Comparison of ENCODE assay signal across 1 cellular context in the genomic region with DNA sequence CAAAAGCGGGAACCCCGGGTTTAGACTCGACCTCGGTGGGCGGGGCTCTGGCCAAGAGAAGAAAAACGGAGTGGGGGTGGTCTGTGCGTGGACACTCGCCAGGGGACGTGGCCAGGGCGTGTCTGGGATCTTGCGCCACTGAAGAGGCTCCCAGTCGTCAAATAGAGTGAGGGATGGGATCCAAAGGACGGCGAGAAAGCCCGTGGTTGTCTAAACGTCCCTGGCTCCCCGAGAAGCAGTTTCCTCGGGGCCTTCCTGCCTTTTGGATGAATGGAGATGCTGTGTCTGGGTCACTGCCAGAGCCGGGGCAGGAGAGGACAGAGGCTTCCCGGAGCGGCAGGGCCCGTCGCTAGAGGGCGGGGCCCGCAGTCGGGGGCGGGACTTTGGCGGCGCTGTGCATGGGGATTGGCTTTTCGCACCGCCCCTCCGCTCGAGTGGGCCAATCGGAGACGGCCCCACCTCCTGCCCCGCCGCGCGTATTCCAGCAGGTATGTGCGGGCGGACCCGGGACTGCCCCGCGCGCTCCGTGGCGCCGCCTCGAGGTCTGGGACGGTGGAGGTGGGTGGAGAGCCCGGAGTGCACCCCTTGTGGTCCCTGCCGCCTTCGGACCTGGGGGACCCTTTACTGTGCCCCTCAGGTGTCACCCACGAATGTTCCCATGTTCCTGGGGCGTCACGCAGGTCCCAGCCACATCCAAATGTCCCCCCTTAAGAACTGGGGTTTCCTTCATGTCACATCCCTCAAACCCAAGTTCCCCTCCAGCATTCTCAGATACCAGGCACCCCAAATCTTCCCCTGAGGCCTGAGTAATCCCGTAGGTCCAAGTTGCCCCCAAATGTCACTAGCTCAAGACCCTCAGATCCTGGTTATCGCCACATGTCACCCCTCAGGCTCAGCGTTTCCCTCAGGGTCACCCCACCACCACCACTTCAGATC.
TF ChIP-seq lines count a peak whose summit lies in the region.

No MANE protein-coding gene starts in this region.

TF ChIP-seq in GM12878, 131 proteins besides CTCF, POLR2A, EP300 and RAD21 (continued from another document and continues in another):
- TF ChIP-seq, protein P1, sequence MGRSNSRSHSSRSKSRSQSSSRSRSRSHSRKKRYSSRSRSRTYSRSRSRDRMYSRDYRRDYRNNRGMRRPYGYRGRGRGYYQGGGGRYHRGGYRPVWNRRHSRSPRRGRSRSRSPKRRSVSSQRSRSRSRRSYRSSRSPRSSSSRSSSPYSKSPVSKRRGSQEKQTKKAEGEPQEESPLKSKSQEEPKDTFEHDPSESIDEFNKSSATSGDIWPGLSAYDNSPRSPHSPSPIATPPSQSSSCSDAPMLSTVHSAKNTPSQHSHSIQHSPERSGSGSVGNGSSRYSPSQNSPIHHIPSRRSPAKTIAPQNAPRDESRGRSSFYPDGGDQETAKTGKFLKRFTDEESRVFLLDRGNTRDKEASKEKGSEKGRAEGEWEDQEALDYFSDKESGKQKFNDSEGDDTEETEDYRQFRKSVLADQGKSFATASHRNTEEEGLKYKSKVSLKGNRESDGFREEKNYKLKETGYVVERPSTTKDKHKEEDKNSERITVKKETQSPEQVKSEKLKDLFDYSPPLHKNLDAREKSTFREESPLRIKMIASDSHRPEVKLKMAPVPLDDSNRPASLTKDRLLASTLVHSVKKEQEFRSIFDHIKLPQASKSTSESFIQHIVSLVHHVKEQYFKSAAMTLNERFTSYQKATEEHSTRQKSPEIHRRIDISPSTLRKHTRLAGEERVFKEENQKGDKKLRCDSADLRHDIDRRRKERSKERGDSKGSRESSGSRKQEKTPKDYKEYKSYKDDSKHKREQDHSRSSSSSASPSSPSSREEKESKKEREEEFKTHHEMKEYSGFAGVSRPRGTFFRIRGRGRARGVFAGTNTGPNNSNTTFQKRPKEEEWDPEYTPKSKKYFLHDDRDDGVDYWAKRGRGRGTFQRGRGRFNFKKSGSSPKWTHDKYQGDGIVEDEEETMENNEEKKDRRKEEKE (IDR thresholded peaks at IDR 0.05): no peak
- TF ChIP-seq, protein P2, sequence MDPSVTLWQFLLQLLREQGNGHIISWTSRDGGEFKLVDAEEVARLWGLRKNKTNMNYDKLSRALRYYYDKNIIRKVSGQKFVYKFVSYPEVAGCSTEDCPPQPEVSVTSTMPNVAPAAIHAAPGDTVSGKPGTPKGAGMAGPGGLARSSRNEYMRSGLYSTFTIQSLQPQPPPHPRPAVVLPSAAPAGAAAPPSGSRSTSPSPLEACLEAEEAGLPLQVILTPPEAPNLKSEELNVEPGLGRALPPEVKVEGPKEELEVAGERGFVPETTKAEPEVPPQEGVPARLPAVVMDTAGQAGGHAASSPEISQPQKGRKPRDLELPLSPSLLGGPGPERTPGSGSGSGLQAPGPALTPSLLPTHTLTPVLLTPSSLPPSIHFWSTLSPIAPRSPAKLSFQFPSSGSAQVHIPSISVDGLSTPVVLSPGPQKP (IDR thresholded peaks at IDR 0.05; ENCODE audit: low read depth, low read length): no peak
- TF ChIP-seq ZNF622 (IDR thresholded peaks at IDR 0.05) (no peak), ATF7 (IDR thresholded peaks at IDR 0.05; ENCODE audit: low read depth) (no peak), IKZF1 (conservative IDR thresholded peaks at IDR 0.05) (peak; percentile 77), PAX5 (IDR thresholded peaks at IDR 0.05; ENCODE audit: borderline replicate concordance, low read depth, low read length) (peak; percentile 47; the same call in 1 of the 2 replicates), WRNIP1 (IDR thresholded peaks at IDR 0.05; ENCODE audit: borderline replicate concordance, low read depth, low read length) (no peak), RUNX3 (IDR thresholded peaks at IDR 0.05; ENCODE audit: low read length) (peak; percentile 37; the same call in 1 of the 2 replicates), ZNF217 (IDR thresholded peaks at IDR 0.05) (0 out of 2 replicates have a peak, but pooled peaks have one; percentile 32), CBFB (IDR thresholded peaks at IDR 0.05; ENCODE audit: low read depth) (no peak), DPF2 (IDR thresholded peaks at IDR 0.05) (peak; percentile 96), FOXK2 (IDR thresholded peaks at IDR 0.05) (no peak), RELA (IDR thresholded peaks at IDR 0.05; ENCODE audit: borderline replicate concordance, partially characterized antibody) (no peak), EED (IDR thresholded peaks at IDR 0.05; ENCODE audit: low read depth) (no peak), HDAC2 (IDR thresholded peaks at IDR 0.05) (no peak), ZNF274 (IDR thresholded peaks at IDR 0.05; ENCODE audit: insufficient read depth, insufficient read length) (no peak), STAT3 (IDR thresholded peaks at IDR 0.05; ENCODE audit: low read depth, low read length) (no peak), TCF7 (IDR thresholded peaks at IDR 0.05; ENCODE audit: borderline replicate concordance) (no peak), SMARCA5 (IDR thresholded peaks at IDR 0.05) (peak; percentile 65; the same call in 1 of the 2 replicates), GABPA (IDR thresholded peaks at IDR 0.05; ENCODE audit: low read depth) (no peak), BACH1 (IDR thresholded peaks at IDR 0.05; ENCODE audit: borderline replicate concordance) (peak; percentile 84), CREM (IDR thresholded peaks at IDR 0.05; ENCODE audit: low read depth) (no peak; the same call in 1 of the 2 replicates), SPI1 (IDR thresholded peaks at IDR 0.05; ENCODE audit: borderline replicate concordance, insufficient read depth, low read depth, low read length) (no peak), POU2F2 (IDR thresholded peaks at IDR 0.05; ENCODE audit: borderline replicate concordance, low read depth, low read length) (peak; percentile 49; the same call in 1 of the 3 replicates), BHLHE40 (IDR thresholded peaks at IDR 0.05; ENCODE audit: borderline replicate concordance in 1 of 2, low read depth in 2 of 2, low read length in 1 of 2) (peak in 1 of 2 experiments; percentile 33; a peak in 2 of 4 replicates), LARP7 (IDR thresholded peaks at IDR 0.05) (peak; percentile 61), ESRRA (IDR thresholded peaks at IDR 0.05; ENCODE audit: low read length) (0 out of 2 replicates have a peak, but pooled peaks have one; percentile 21), ZZZ3 (IDR thresholded peaks at IDR 0.05; ENCODE audit: control insufficient read depth, insufficient read length, low read depth) (no peak), CHD1 (IDR thresholded peaks at IDR 0.05; ENCODE audit: low read depth, low read length) (no peak), MEF2A (IDR thresholded peaks at IDR 0.05; ENCODE audit: insufficient read depth, low read depth, low read length) (no peak), NFIC (IDR thresholded peaks at IDR 0.05; ENCODE audit: low read depth, low read length) (no peak), MTA2 (IDR thresholded peaks at IDR 0.05; ENCODE audit: low read depth) (no peak), RCOR1 (conservative IDR thresholded peaks at IDR 0.05; ENCODE audit: low read depth, low read length) (no peak), NRF1 (conservative IDR thresholded peaks at IDR 0.05; ENCODE audit: low read depth, low read length) (no peak), NBN (IDR thresholded peaks at IDR 0.05) (no peak), POLR2AphosphoS2 (IDR thresholded peaks at IDR 0.05; ENCODE audit: low read depth, low read length) (peak; percentile 96), NFYA (IDR thresholded peaks at IDR 0.05; ENCODE audit: borderline replicate concordance, low read depth, low read length) (peak; percentile 43)
- TF ChIP-seq, protein P3, sequence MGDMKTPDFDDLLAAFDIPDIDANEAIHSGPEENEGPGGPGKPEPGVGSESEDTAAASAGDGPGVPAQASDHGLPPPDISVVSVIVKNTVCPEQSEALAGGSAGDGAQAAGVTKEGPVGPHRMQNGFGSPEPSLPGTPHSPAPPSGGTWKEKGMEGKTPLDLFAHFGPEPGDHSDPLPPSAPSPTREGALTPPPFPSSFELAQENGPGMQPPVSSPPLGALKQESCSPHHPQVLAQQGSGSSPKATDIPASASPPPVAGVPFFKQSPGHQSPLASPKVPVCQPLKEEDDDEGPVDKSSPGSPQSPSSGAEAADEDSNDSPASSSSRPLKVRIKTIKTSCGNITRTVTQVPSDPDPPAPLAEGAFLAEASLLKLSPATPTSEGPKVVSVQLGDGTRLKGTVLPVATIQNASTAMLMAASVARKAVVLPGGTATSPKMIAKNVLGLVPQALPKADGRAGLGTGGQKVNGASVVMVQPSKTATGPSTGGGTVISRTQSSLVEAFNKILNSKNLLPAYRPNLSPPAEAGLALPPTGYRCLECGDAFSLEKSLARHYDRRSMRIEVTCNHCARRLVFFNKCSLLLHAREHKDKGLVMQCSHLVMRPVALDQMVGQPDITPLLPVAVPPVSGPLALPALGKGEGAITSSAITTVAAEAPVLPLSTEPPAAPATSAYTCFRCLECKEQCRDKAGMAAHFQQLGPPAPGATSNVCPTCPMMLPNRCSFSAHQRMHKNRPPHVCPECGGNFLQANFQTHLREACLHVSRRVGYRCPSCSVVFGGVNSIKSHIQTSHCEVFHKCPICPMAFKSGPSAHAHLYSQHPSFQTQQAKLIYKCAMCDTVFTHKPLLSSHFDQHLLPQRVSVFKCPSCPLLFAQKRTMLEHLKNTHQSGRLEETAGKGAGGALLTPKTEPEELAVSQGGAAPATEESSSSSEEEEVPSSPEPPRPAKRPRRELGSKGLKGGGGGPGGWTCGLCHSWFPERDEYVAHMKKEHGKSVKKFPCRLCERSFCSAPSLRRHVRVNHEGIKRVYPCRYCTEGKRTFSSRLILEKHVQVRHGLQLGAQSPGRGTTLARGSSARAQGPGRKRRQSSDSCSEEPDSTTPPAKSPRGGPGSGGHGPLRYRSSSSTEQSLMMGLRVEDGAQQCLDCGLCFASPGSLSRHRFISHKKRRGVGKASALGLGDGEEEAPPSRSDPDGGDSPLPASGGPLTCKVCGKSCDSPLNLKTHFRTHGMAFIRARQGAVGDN (IDR thresholded peaks at IDR 0.05): no peak
- TF ChIP-seq, protein P4, sequence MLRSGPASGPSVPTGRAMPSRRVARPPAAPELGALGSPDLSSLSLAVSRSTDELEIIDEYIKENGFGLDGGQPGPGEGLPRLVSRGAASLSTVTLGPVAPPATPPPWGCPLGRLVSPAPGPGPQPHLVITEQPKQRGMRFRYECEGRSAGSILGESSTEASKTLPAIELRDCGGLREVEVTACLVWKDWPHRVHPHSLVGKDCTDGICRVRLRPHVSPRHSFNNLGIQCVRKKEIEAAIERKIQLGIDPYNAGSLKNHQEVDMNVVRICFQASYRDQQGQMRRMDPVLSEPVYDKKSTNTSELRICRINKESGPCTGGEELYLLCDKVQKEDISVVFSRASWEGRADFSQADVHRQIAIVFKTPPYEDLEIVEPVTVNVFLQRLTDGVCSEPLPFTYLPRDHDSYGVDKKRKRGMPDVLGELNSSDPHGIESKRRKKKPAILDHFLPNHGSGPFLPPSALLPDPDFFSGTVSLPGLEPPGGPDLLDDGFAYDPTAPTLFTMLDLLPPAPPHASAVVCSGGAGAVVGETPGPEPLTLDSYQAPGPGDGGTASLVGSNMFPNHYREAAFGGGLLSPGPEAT (IDR thresholded peaks at IDR 0.05; ENCODE audit: low read depth): no peak
- TF ChIP-seq, protein P5, sequence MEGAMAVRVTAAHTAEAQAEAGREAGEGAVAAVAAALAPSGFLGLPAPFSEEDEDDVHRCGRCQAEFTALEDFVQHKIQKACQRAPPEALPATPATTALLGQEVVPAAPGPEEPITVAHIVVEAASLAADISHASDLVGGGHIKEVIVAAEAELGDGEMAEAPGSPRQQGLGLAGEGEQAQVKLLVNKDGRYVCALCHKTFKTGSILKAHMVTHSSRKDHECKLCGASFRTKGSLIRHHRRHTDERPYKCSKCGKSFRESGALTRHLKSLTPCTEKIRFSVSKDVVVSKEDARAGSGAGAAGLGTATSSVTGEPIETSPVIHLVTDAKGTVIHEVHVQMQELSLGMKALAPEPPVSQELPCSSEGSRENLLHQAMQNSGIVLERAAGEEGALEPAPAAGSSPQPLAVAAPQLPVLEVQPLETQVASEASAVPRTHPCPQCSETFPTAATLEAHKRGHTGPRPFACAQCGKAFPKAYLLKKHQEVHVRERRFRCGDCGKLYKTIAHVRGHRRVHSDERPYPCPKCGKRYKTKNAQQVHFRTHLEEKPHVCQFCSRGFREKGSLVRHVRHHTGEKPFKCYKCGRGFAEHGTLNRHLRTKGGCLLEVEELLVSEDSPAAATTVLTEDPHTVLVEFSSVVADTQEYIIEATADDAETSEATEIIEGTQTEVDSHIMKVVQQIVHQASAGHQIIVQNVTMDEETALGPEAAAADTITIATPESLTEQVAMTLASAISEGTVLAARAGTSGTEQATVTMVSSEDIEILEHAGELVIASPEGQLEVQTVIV (IDR thresholded peaks at IDR 0.05; ENCODE audit: borderline replicate concordance, partially characterized antibody): no peak
- TF ChIP-seq, protein P6, sequence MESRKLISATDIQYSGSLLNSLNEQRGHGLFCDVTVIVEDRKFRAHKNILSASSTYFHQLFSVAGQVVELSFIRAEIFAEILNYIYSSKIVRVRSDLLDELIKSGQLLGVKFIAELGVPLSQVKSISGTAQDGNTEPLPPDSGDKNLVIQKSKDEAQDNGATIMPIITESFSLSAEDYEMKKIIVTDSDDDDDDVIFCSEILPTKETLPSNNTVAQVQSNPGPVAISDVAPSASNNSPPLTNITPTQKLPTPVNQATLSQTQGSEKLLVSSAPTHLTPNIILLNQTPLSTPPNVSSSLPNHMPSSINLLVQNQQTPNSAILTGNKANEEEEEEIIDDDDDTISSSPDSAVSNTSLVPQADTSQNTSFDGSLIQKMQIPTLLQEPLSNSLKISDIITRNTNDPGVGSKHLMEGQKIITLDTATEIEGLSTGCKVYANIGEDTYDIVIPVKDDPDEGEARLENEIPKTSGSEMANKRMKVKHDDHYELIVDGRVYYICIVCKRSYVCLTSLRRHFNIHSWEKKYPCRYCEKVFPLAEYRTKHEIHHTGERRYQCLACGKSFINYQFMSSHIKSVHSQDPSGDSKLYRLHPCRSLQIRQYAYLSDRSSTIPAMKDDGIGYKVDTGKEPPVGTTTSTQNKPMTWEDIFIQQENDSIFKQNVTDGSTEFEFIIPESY (IDR thresholded peaks at IDR 0.05): no peak
- TF ChIP-seq, protein P7, sequence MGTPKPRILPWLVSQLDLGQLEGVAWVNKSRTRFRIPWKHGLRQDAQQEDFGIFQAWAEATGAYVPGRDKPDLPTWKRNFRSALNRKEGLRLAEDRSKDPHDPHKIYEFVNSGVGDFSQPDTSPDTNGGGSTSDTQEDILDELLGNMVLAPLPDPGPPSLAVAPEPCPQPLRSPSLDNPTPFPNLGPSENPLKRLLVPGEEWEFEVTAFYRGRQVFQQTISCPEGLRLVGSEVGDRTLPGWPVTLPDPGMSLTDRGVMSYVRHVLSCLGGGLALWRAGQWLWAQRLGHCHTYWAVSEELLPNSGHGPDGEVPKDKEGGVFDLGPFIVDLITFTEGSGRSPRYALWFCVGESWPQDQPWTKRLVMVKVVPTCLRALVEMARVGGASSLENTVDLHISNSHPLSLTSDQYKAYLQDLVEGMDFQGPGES (IDR thresholded peaks at IDR 0.05): peak; percentile 80
- TF ChIP-seq, protein P8, sequence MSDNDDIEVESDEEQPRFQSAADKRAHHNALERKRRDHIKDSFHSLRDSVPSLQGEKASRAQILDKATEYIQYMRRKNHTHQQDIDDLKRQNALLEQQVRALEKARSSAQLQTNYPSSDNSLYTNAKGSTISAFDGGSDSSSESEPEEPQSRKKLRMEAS (IDR thresholded peaks at IDR 0.05; ENCODE audit: low read depth, low read length): 0 out of 2 replicates have a peak, but pooled peaks have one; percentile 47
